ENCODE assay signal across 17 cellular contexts in genomic region chr1:1062364-1063163, GRCh38. TPM values are rescaled to one million over a fixed set of nuclear protein-coding genes. Genes with fewer than 3 reads are reported as not detected.
DNase-seq lines count a peak whose midpoint lies in the region; ATAC-seq and TF ChIP-seq lines count a peak whose summit lies in the region.
"Had no signal": no experiment of that assay in that cellular context is flagged by ENCODE, and none has a peak within 500 bp of the region (broad histone marks: within the 10 kb centered on the region; RNA-seq: fewer than 3 reads in every experiment).

No MANE protein-coding gene starts in this region.

- no peaks in the 10 kb centered on the region for H3K36me3 ChIP-seq in CD8-positive, alpha-beta T cell (ENCODE audit: insufficient read depth, low read length)
- H3K36me3 ChIP-seq in HEK293 (ENCODE audit: control insufficient read depth in 2 of 2, insufficient read depth in 1 of 2, low read length in 2 of 2), result no peaks in the 10 kb centered on the region
- H3K36me3 ChIP-seq: HAP-1 had no signal

- H3K4me1 ChIP-seq in CD8-positive, alpha-beta T cell (ENCODE audit: insufficient read depth, low read length), result peaks cover 45% of the 10 kb centered on the region
- H3K4me1 ChIP-seq in HEK293 (ENCODE audit: control insufficient read depth, insufficient read depth, low read length), result 0 out of 2 replicates have a peak, but pooled peaks cover 5% of the 10 kb centered on the region

- CTCF ChIA-PET in CD8-positive, alpha-beta T cell (lab: Charles Lee), result interaction anchor here (0.9 to 8.7 kb wide), 10 partner anchors 9 to 79 kb away, joined by 3 to 108 read pairs (median 8); partner anchors contain the start of genes ISG15 and PERM1
- CTCF ChIA-PET in HEK293 (lab: Yijun Ruan, JAX), result interaction anchor here (0.5 to 3.3 kb wide), 13 partner anchors 12 to 188 kb away, joined by 3 to 53 read pairs (median 7); no protein-coding TSS in a partner anchor

- H3K4me3 ChIP-seq in CD8-positive, alpha-beta T cell (ENCODE audit: low read depth, low read length), result no peak overlapping the region
- H3K4me3 ChIP-seq in HEK293 (ENCODE audit: low read depth, low read length), result no peak overlapping the region
- H3K4me3 ChIP-seq: HAP-1, lung had no signal

- H3K36me3 Mint-ChIP-seq in CD8-positive, alpha-beta T cell, result no peaks in the 10 kb centered on the region
- H3K36me3 Mint-ChIP-seq in activated T-helper 1 cell treated with anti-CD3 and anti-CD28 coated beads, Interleukin-12 subunit alpha, Interleukin-12 subunit beta, Interleukin-2, Interleukin-4 antibody, amounts not matched to agents 30 ng/mL and 10 ng/mL and 1 ng/mL, durations not matched to agents 14 hours and 24 hours and 36 hours (ENCODE audit: low read depth), result no peaks in the 10 kb centered on the region
- H3K36me3 Mint-ChIP-seq in glutamatergic neuron (ENCODE audit: unreplicated experiment), result no peaks in the 10 kb centered on the region

- no peak overlapping the region for H3K27ac ChIP-seq in CD8-positive, alpha-beta T cell (ENCODE audit: low read depth, low read length)
- no peak overlapping the region for H3K27ac ChIP-seq in HEK293 (ENCODE audit: extremely low read depth, low read depth, low read length)

- TF ChIP-seq CTCF in CD8-positive, alpha-beta T cell (IDR thresholded peaks at IDR 0.05), result no peak
- TF ChIP-seq CTCF in HEK293 (tag by site-specific recombination; IDR thresholded peaks at IDR 0.05) (no peak), glutamatergic neuron (IDR thresholded peaks at IDR 0.05; ENCODE audit: partially characterized antibody, unreplicated experiment) (no peak)

- no peak for DNase-seq in CD8-positive, alpha-beta T cell
- DNase-seq in activated T-helper 1 cell treated with anti-CD3 and anti-CD28 coated beads, Interleukin-12 subunit alpha, Interleukin-12 subunit beta, Interleukin-2, Interleukin-4 antibody, amounts not matched to agents 30 ng/mL and 10 ng/mL and 1 ng/mL, durations not matched to agents 14 hours and 24 hours and 36 hours (ENCODE audit: low spot score), result no peak
- DNase-seq in glutamatergic neuron (peak; percentile 60), NCI-H345 treated with DMSO at 0.1 percent for 48 hours (lab: John Stamatoyannopoulos, UW; ENCODE audit: unreplicated experiment) (no peak), glomerular visceral epithelial cell (ENCODE audit: extremely low spot score) (no peak)
- DNase-seq in activated effector memory CD4-positive, alpha-beta T cell treated with Interleukin-2 at 50 U/mL for 16 hours, result no peak
- DNase-seq: amniotic stem cell, cortex of kidney, NCI-H187 treated with DMSO at 0.1 percent for 48 hours, NCI-H524 treated with DMSO at 0.1 percent for 48 hours had no signal

- no peak overlapping the region for H3K27ac Mint-ChIP-seq in CD8-positive, alpha-beta T cell
- peak overlapping the region; percentile 40 for H3K27ac Mint-ChIP-seq in activated T-helper 1 cell treated with anti-CD3 and anti-CD28 coated beads, Interleukin-12 subunit alpha, Interleukin-12 subunit beta, Interleukin-2, Interleukin-4 antibody, amounts not matched to agents 30 ng/mL and 10 ng/mL and 1 ng/mL, durations not matched to agents 14 hours and 24 hours and 36 hours
- no peak overlapping the region for H3K27ac Mint-ChIP-seq in glutamatergic neuron (ENCODE audit: unreplicated experiment)

- no peaks in the 10 kb centered on the region for H3K9me3 Mint-ChIP-seq in CD8-positive, alpha-beta T cell
- H3K9me3 Mint-ChIP-seq in activated T-helper 1 cell treated with anti-CD3 and anti-CD28 coated beads, Interleukin-12 subunit alpha, Interleukin-12 subunit beta, Interleukin-2, Interleukin-4 antibody, amounts not matched to agents 30 ng/mL and 10 ng/mL and 1 ng/mL, durations not matched to agents 14 hours and 24 hours and 36 hours, result no peaks in the 10 kb centered on the region
- H3K9me3 Mint-ChIP-seq in glutamatergic neuron (ENCODE audit: unreplicated experiment), result peaks cover 6% of the 10 kb centered on the region
- H3K9me3 Mint-ChIP-seq: neural crest cell had no signal

- no peak for ATAC-seq in CD8-positive, alpha-beta T cell
- no peak for ATAC-seq in GM18502 (IDR thresholded peaks at IDR 0.05; ENCODE audit: poor library complexity, unreplicated experiment)
- ATAC-seq: Panc1, sciatic nerve had no signal

- no peaks in the 10 kb centered on the region for H3K9me3 ChIP-seq in CD8-positive, alpha-beta T cell (ENCODE audit: low read length)
- no peaks in the 10 kb centered on the region for H3K9me3 ChIP-seq in HEK293 (ENCODE audit: control insufficient read depth, insufficient read depth, low read depth, low read length)
- H3K9me3 ChIP-seq: HAP-1 had no signal

- POLR2A ChIA-PET in CD8-positive, alpha-beta T cell (lab: Charles Lee), result no interaction called here
- POLR2A ChIA-PET in HEK293 (lab: Yijun Ruan, JAX), result interaction anchor here (0.5 to 1.2 kb wide), 2 partner anchors 17 to 96 kb away, joined by 3 read pairs; no protein-coding TSS in a partner anchor

- no peaks in the 10 kb centered on the region for H3K27me3 ChIP-seq in CD8-positive, alpha-beta T cell (ENCODE audit: insufficient read depth, low read length)

- peak overlapping the region; percentile 8 for H3K4me3 Mint-ChIP-seq in CD8-positive, alpha-beta T cell
- H3K4me3 Mint-ChIP-seq in activated T-helper 1 cell treated with anti-CD3 and anti-CD28 coated beads, Interleukin-12 subunit alpha, Interleukin-12 subunit beta, Interleukin-2, Interleukin-4 antibody, amounts not matched to agents 30 ng/mL and 10 ng/mL and 1 ng/mL, durations not matched to agents 14 hours and 24 hours and 36 hours, result peak overlapping the region; percentile 68
- peak overlapping the region; percentile 38 for H3K4me3 Mint-ChIP-seq in glutamatergic neuron (ENCODE audit: unreplicated experiment)
- H3K4me3 Mint-ChIP-seq: neural crest cell had no signal

- intact Hi-C loops in CD8-positive, alpha-beta T cell (cut with DNase I, micrococcal nuclease), result loop anchor here in 1 of 2 experiments (1.0 to 10.0 kb wide), 3 partner anchors 60 to 158 kb away; partner anchors contain the start of gene HES4
- intact Hi-C loops in activated T-helper 1 cell treated with anti-CD3 and anti-CD28 coated beads, Interleukin-12 subunit alpha, Interleukin-12 subunit beta, Interleukin-2, Interleukin-4 antibody, amounts not matched to agents 30 ng/mL and 10 ng/mL and 1 ng/mL, durations not matched to agents 14 hours and 24 hours and 36 hours (cut with micrococcal nuclease), result loop anchor here (5.0 kb wide), 2 partner anchors 35 to 245 kb away; partner anchors contain the start of genes ACAP3 and PUSL1

- peaks cover 16% of the 10 kb centered on the region for H3K4me1 Mint-ChIP-seq in CD8-positive, alpha-beta T cell (ENCODE audit: low read depth)
- peaks cover 7% of the 10 kb centered on the region for H3K4me1 Mint-ChIP-seq in activated T-helper 1 cell treated with anti-CD3 and anti-CD28 coated beads, Interleukin-12 subunit alpha, Interleukin-12 subunit beta, Interleukin-2, Interleukin-4 antibody, amounts not matched to agents 30 ng/mL and 10 ng/mL and 1 ng/mL, durations not matched to agents 14 hours and 24 hours and 36 hours (ENCODE audit: low read depth)
- no peaks in the 10 kb centered on the region for H3K4me1 Mint-ChIP-seq in glutamatergic neuron (ENCODE audit: low read depth, unreplicated experiment)

- H3K27me3 Mint-ChIP-seq in CD8-positive, alpha-beta T cell (ENCODE audit: low read depth), result peaks cover 17% of the 10 kb centered on the region
- H3K27me3 Mint-ChIP-seq in activated T-helper 1 cell treated with anti-CD3 and anti-CD28 coated beads, Interleukin-12 subunit alpha, Interleukin-12 subunit beta, Interleukin-2, Interleukin-4 antibody, amounts not matched to agents 30 ng/mL and 10 ng/mL and 1 ng/mL, durations not matched to agents 14 hours and 24 hours and 36 hours (ENCODE audit: insufficient read depth), result peaks cover 19% of the 10 kb centered on the region
- peaks cover 3% of the 10 kb centered on the region for H3K27me3 Mint-ChIP-seq in glutamatergic neuron (ENCODE audit: unreplicated experiment)

TF ChIP-seq in HEK293, 187 proteins besides CTCF, POLR2A, EP300 and RAD21 (continues in another document):
- TF ChIP-seq ZNF248 (tag by site-specific recombination; IDR thresholded peaks at IDR 0.05), result no peak
- TF ChIP-seq ZNF473 (tag by site-specific recombination; IDR thresholded peaks at IDR 0.05), result no peak
- TF ChIP-seq ZFHX2 (tag by site-specific recombination; conservative IDR thresholded peaks at IDR 0.05), result peak; percentile 42
- no peak for TF ChIP-seq ZNF354C (tag by site-specific recombination; IDR thresholded peaks at IDR 0.05; ENCODE audit: borderline replicate concordance, low read depth)
- TF ChIP-seq ZFP37 (tag by site-specific recombination; IDR thresholded peaks at IDR 0.05), result no peak
- TF ChIP-seq KLF1 (tag by site-specific recombination; IDR thresholded peaks at IDR 0.05), result 0 out of 2 replicates have a peak, but pooled peaks have one; percentile 0
- TF ChIP-seq YY2 (tag by site-specific recombination; IDR thresholded peaks at IDR 0.05), result no peak
- no peak for TF ChIP-seq ZNF324 (tag by site-specific recombination; IDR thresholded peaks at IDR 0.05)
- TF ChIP-seq ZNF157 (tag by site-specific recombination; IDR thresholded peaks at IDR 0.05), result no peak

RNA-seq across cellular contexts. Expression of gene RNF223, which starts 11.5 kb away (rescaled TPM):
- total RNA-seq in CD8-positive, alpha-beta T cell, result not detected
- 0.10 TPM in 1 of 2 replicates, not detected in the other for total RNA-seq in activated T-helper 1 cell treated with anti-CD3 and anti-CD28 coated beads, Interleukin-12 subunit alpha, Interleukin-12 subunit beta, Interleukin-2, Interleukin-4 antibody, amounts not matched to agents 30 ng/mL and 10 ng/mL and 1 ng/mL, durations not matched to agents 14 hours and 24 hours and 36 hours
- total RNA-seq in glutamatergic neuron (ENCODE audit: unreplicated experiment), result not detected
- total RNA-seq: neural crest cell, sciatic nerve had no signal

RNA-seq across cellular contexts. Expression of gene AGRN, which starts 42.6 kb away (rescaled TPM):
- total RNA-seq in CD8-positive, alpha-beta T cell, result 10 to 100 TPM; 12.1 to 14.0 TPM
- total RNA-seq in activated T-helper 1 cell treated with anti-CD3 and anti-CD28 coated beads, Interleukin-12 subunit alpha, Interleukin-12 subunit beta, Interleukin-2, Interleukin-4 antibody, amounts not matched to agents 30 ng/mL and 10 ng/mL and 1 ng/mL, durations not matched to agents 14 hours and 24 hours and 36 hours, result 25.8 and 30.3 TPM in 2 replicates
- total RNA-seq in glutamatergic neuron (ENCODE audit: unreplicated experiment), result 914 TPM

RNA-seq across cellular contexts. Expression of gene ISG15, which starts 49.3 kb away (rescaled TPM):
- 10 to 100 TPM; 56.4 to 58.4 TPM for total RNA-seq in CD8-positive, alpha-beta T cell
- total RNA-seq in activated T-helper 1 cell treated with anti-CD3 and anti-CD28 coated beads, Interleukin-12 subunit alpha, Interleukin-12 subunit beta, Interleukin-2, Interleukin-4 antibody, amounts not matched to agents 30 ng/mL and 10 ng/mL and 1 ng/mL, durations not matched to agents 14 hours and 24 hours and 36 hours, result 52.9 and 53.7 TPM in 2 replicates
- 18.4 TPM for total RNA-seq in glutamatergic neuron (ENCODE audit: unreplicated experiment)

RNA-seq across cellular contexts. Expression of gene C1orf159, which starts 53.3 kb away (rescaled TPM):
- total RNA-seq in CD8-positive, alpha-beta T cell, result 10 to 100 TPM; 14.3 to 17.6 TPM
- total RNA-seq in activated T-helper 1 cell treated with anti-CD3 and anti-CD28 coated beads, Interleukin-12 subunit alpha, Interleukin-12 subunit beta, Interleukin-2, Interleukin-4 antibody, amounts not matched to agents 30 ng/mL and 10 ng/mL and 1 ng/mL, durations not matched to agents 14 hours and 24 hours and 36 hours, result 30.0 and 30.3 TPM in 2 replicates
- total RNA-seq in glutamatergic neuron (ENCODE audit: unreplicated experiment), result 24.5 TPM

Comparison
In these comparisons a context has a peak if more than half of its experiments do, and no peak if none do; other contexts are left out.
1. H3K4me3 Mint-ChIP-seq: peak in every context shown above with its lines; median percentile 68 in activated T-helper 1 cell treated with anti-CD3 and anti-CD28 coated beads, Interleukin-12 subunit alpha, Interleukin-12 subunit beta, Interleukin-2, Interleukin-4 antibody, amounts not matched to agents 30 ng/mL and 10 ng/mL and 1 ng/mL, durations not matched to agents 14 hours and 24 hours and 36 hours; 38 in glutamatergic neuron; 8 in CD8-positive, alpha-beta T cell.
2. RNA of gene AGRN, which starts 42.6 kb away (total RNA-seq): 914 TPM in glutamatergic neuron (single experiment); 25.8 to 30.3 TPM in activated T-helper 1 cell treated with anti-CD3 and anti-CD28 coated beads, Interleukin-12 subunit alpha, Interleukin-12 subunit beta, Interleukin-2, Interleukin-4 antibody, amounts not matched to agents 30 ng/mL and 10 ng/mL and 1 ng/mL, durations not matched to agents 14 hours and 24 hours and 36 hours and 12.1 to 14.0 TPM in CD8-positive, alpha-beta T cell; every median in the first group is over 10 times any median in the second.